In the genomic region with DNA sequence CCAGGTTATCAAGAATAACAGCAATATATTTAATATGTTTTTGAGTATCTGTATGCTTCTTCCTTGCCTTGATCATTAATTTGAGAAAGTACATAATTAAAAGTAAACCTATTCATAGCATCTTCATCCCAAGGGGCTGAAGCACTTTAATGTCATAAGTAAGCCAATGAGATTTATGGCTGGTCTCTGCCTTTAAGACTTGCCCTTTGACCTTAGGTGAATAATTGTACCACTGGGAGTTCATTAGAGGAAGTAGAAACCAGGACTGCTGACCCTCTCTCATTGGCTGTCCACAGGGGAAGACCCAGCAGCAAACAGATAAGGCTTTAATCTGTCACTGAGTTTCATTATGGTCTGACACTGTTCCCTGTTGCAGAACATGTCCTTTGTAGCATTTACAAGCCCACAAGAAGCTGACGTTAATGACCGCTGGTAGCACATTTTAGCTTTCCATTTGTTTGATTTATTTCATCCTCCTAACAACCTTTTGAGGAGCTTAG, we compare ENCODE assay signal across 22 cellular contexts. TPM values are rescaled to one million over a fixed set of nuclear protein-coding genes. Genes with fewer than 3 reads are reported as not detected.
"Had no signal": no experiment of that assay in that cellular context is flagged by ENCODE, and none has a peak within 500 bp of the region (broad histone marks: within the 10 kb centered on the region; RNA-seq: fewer than 3 reads in every experiment).

No MANE protein-coding gene starts in this region.

- H3K4me3 Mint-ChIP-seq: naive thymus-derived CD4-positive, alpha-beta T cell; natural killer cell treated with Interleukin-12 subunit alpha and Interleukin-12 subunit beta and Interleukin-15 and Interleukin-18, amount 100 ng/mL, for 72 hours; neural crest cell; stimulated activated naive CD8-positive, alpha-beta T cell treated with anti-CD3 and anti-CD28 coated beads, Interleukin-15, Interleukin-2, amounts not matched to agents 100 ng/mL and 50 ng/mL, for 24 hours; type B pancreatic cell had no signal

- H3K9me3 Mint-ChIP-seq: stimulated activated naive CD8-positive, alpha-beta T cell treated with anti-CD3 and anti-CD28 coated beads, Interleukin-15, Interleukin-2, amounts not matched to agents 100 ng/mL and 50 ng/mL, for 24 hours; type B pancreatic cell had no signal

- H3K4me1 Mint-ChIP-seq: naive thymus-derived CD4-positive, alpha-beta T cell; neural crest cell had no signal

- H3K36me3 Mint-ChIP-seq: natural killer cell treated with Interleukin-12 subunit alpha and Interleukin-12 subunit beta and Interleukin-15 and Interleukin-18, amount 100 ng/mL, for 72 hours; type B pancreatic cell had no signal

- ATAC-seq: left cardiac atrium; left lung; lower lobe of right lung; naive thymus-derived CD4-positive, alpha-beta T cell; natural killer cell treated with Interleukin-12 subunit alpha and Interleukin-12 subunit beta and Interleukin-15 and Interleukin-18, amount 100 ng/mL, for 72 hours; right cardiac atrium; sciatic nerve had no signal

- H3K27ac Mint-ChIP-seq: natural killer cell treated with Interleukin-12 subunit alpha and Interleukin-12 subunit beta and Interleukin-15 and Interleukin-18, amount 100 ng/mL, for 72 hours; stimulated activated naive CD8-positive, alpha-beta T cell treated with anti-CD3 and anti-CD28 coated beads, Interleukin-15, Interleukin-2, amounts not matched to agents 100 ng/mL and 50 ng/mL, for 24 hours; type B pancreatic cell had no signal

- DNase-seq: kidney glomerular epithelial cell; left cardiac atrium; left lung; lower lobe of right lung; mammary epithelial cell; mesenchymal stem cell; naive thymus-derived CD4-positive, alpha-beta T cell; nucleus accumbens; retina; right cardiac atrium; stimulated activated CD4-positive, alpha-beta T cell treated with anti-CD3 and anti-CD28 coated beads, Interleukin-12 subunit alpha, Interleukin-12 subunit beta, amount 100 ng/mL, for 4 hours; stimulated activated CD4-positive, alpha-beta T cell treated with anti-CD3 and anti-CD28 coated beads, Interleukin-15, amount 100 ng/mL, for 24 hours; stimulated activated CD4-positive, alpha-beta T cell treated with anti-CD3 and anti-CD28 coated beads, Interleukin-2, amount 100 ng/mL, for 24 hours; stimulated activated CD4-positive, alpha-beta T cell treated with anti-CD3 and anti-CD28 coated beads, Interleukin-4, amount 100 ng/mL, for 1 hour; stimulated activated naive CD4-positive, alpha-beta T cell; tibial artery; uterus had no signal

RNA-seq across cellular contexts. Expression of a gene that starts 16.3 kb away (rescaled TPM):
- total RNA-seq: naive thymus-derived CD4-positive, alpha-beta T cell had no signal
